Comparison of ENCODE assay signal across 8 cellular contexts in genomic region chr16:85614338-85615013, GRCh38. TPM values are rescaled to one million over a fixed set of nuclear protein-coding genes. Genes with fewer than 3 reads are reported as not detected.
DNase-seq lines count a peak whose midpoint lies in the region; ATAC-seq and TF ChIP-seq lines count a peak whose summit lies in the region.

No MANE protein-coding gene starts in this region.

- H3K36me3 ChIP-seq in ACC112 (ENCODE audit: insufficient read depth, low read length) (no peaks in the 10 kb centered on the region), Karpas-422 (ENCODE audit: insufficient read depth, low read length) (no peaks in the 10 kb centered on the region)

- H3K27me3 Mint-ChIP-seq in mesothelial cell of epicardium (ENCODE audit: low read depth): no peaks in the 10 kb centered on the region

- H3K9ac ChIP-seq in Karpas-422 (ENCODE audit: low read length): no peak overlapping the region

- peaks cover 16% of the 10 kb centered on the region for H3K4me1 ChIP-seq in ACC112 (ENCODE audit: control insufficient read depth, insufficient read depth, low read length, unreplicated experiment)
- H3K4me1 ChIP-seq in Karpas-422 (ENCODE audit: low read length): peaks cover 24% of the 10 kb centered on the region

- DNase-seq in HEK293T (ENCODE audit: extremely low spot score) (no peak), astrocyte of the cerebellum (ENCODE audit: low read depth) (no peak), mesothelial cell of epicardium (ENCODE audit: low spot score in 2 of 2, unreplicated experiment in 2 of 2) (no peak), Karpas-422 (no peak), GM10248 (ENCODE audit: extremely low spot score) (no peak)

- no peak for ATAC-seq in GM21381 (IDR thresholded peaks at IDR 0.05; ENCODE audit: unreplicated experiment)
- ATAC-seq in HG02870 (IDR thresholded peaks at IDR 0.05; ENCODE audit: unreplicated experiment): no peak

- H4K20me1 ChIP-seq in Karpas-422 (ENCODE audit: insufficient read depth, low read depth, low read length): 0 out of 2 replicates have a peak, but pooled peaks cover 4% of the 10 kb centered on the region

- H3K27ac ChIP-seq in ACC112 (ENCODE audit: low read depth, low read length): no peak overlapping the region
- H3K27ac ChIP-seq in Karpas-422 (ENCODE audit: low read length): no peak overlapping the region

- POLR2A ChIA-PET in HEK293T (lab: Yijun Ruan, JAX): interaction anchor here (0.6 to 0.9 kb wide), 2 partner anchors 15 to 161 kb away, joined by 3 read pairs; no protein-coding TSS in a partner anchor
- POLR2A ChIA-PET in GM10248 (lab: Yijun Ruan, JAX): interaction anchor here (0.6 kb wide), 1 partner anchor 77 kb away, joined by 3 read pairs; no protein-coding TSS in a partner anchor

- H3K27me3 ChIP-seq in ACC112 (ENCODE audit: insufficient read depth, low read length): no peaks in the 10 kb centered on the region
- H3K27me3 ChIP-seq in Karpas-422 (ENCODE audit: low read length): no peaks in the 10 kb centered on the region

- H3K79me2 ChIP-seq in ACC112 (ENCODE audit: control insufficient read depth, insufficient read depth, low read length, unreplicated experiment) (peaks cover 12% of the 10 kb centered on the region), Karpas-422 (ENCODE audit: low read length) (no peaks in the 10 kb centered on the region)

- no peak for TF ChIP-seq CTCF in astrocyte of the cerebellum (IDR thresholded peaks at IDR 0.05; ENCODE audit: low read depth, low read length, missing control alignments)
- no peak for TF ChIP-seq CTCF in mesothelial cell of epicardium (IDR thresholded peaks at IDR 0.05; ENCODE audit: unreplicated experiment)
- TF ChIP-seq CTCF in GM10248 (IDR thresholded peaks at IDR 0.05; ENCODE audit: control extremely low read depth, extremely low read depth, low read depth, missing control alignments): no peak

- peaks cover 4% of the 10 kb centered on the region for H3K36me3 Mint-ChIP-seq in mesothelial cell of epicardium

- in situ Hi-C loops in astrocyte of the cerebellum (cut with HindIII; ENCODE audit: low sequenced_read_pairs): no loop called here

- H3K9me2 ChIP-seq in Karpas-422 (replicated peaks; ENCODE audit: insufficient read depth, low read length): no peaks in the 10 kb centered on the region

- peaks cover 63% of the 10 kb centered on the region for H3K4me1 Mint-ChIP-seq in mesothelial cell of epicardium

- peak overlapping the region; percentile 57 for H3K4me3 Mint-ChIP-seq in mesothelial cell of epicardium

- no peak overlapping the region for H2AFZ ChIP-seq in ACC112 (ENCODE audit: low read length, unreplicated experiment)
- no peak overlapping the region for H2AFZ ChIP-seq in Karpas-422 (ENCODE audit: low read length)

- H3K4me2 ChIP-seq in Karpas-422 (ENCODE audit: low read depth, low read length, poor library complexity, severe bottlenecking): no peak overlapping the region

- H3K9me3 ChIP-seq in Karpas-422 (ENCODE audit: low read length): no peaks in the 10 kb centered on the region

- no peak overlapping the region for H3K27ac Mint-ChIP-seq in mesothelial cell of epicardium

- no peaks in the 10 kb centered on the region for H3K9me3 Mint-ChIP-seq in mesothelial cell of epicardium

- peak overlapping the region; percentile 79 for H3K4me3 ChIP-seq in ACC112 (ENCODE audit: low read depth, low read length)
- peak overlapping the region; percentile 43 for H3K4me3 ChIP-seq in astrocyte of the cerebellum (ENCODE audit: low read depth, low read length)
- no peak overlapping the region for H3K4me3 ChIP-seq in Karpas-422 (ENCODE audit: low read length)

- CTCF ChIA-PET in HEK293T (lab: Yijun Ruan, JAX): interaction anchor here (0.5 to 2.7 kb wide), 8 partner anchors 16 to 474 kb away, joined by 3 to 10 read pairs (median 5); no protein-coding TSS in a partner anchor
- CTCF ChIA-PET in GM10248 (lab: Yijun Ruan, JAX): interaction anchor here (1.5 to 6.0 kb wide), 7 partner anchors 13 to 216 kb away, joined by 5 to 71 read pairs (median 35); no protein-coding TSS in a partner anchor

TF ChIP-seq in HEK293T, 16 proteins besides CTCF, POLR2A, EP300 and RAD21:
- no peak for TF ChIP-seq PKNOX1 (IDR thresholded peaks at IDR 0.05)
- 0 out of 2 replicates have a peak, but pooled peaks have one; percentile 38 for TF ChIP-seq L3MBTL2 (conservative IDR thresholded peaks at IDR 0.05)
- TF ChIP-seq FOXM1 (IDR thresholded peaks at IDR 0.05; ENCODE audit: borderline replicate concordance): no peak
TF ChIP-seq in HEK293T: peak in this region for 1.

RNA-seq across cellular contexts. Expression of gene GSE1, which starts 1.4 kb away (rescaled TPM):
- 193 to 218 TPM (median 208 TPM) in 3 replicates for total RNA-seq in mesothelial cell of epicardium
- total RNA-seq in Karpas-422 (2014; rRNA removed; shearing (Covaris generic); ENCODE audit: low replicate concordance): 1.9 and 6.0 TPM in 2 replicates

Comparison
In these comparisons a context has a peak if more than half of its experiments do, and no peak if none do; other contexts are left out.
1. RNA of gene GSE1, which starts 1.4 kb away (total RNA-seq): 193 to 218 TPM in mesothelial cell of epicardium; 1.9 to 6.0 TPM in Karpas-422; every median in the first group is over 10 times any median in the second.